In the genomic region with DNA sequence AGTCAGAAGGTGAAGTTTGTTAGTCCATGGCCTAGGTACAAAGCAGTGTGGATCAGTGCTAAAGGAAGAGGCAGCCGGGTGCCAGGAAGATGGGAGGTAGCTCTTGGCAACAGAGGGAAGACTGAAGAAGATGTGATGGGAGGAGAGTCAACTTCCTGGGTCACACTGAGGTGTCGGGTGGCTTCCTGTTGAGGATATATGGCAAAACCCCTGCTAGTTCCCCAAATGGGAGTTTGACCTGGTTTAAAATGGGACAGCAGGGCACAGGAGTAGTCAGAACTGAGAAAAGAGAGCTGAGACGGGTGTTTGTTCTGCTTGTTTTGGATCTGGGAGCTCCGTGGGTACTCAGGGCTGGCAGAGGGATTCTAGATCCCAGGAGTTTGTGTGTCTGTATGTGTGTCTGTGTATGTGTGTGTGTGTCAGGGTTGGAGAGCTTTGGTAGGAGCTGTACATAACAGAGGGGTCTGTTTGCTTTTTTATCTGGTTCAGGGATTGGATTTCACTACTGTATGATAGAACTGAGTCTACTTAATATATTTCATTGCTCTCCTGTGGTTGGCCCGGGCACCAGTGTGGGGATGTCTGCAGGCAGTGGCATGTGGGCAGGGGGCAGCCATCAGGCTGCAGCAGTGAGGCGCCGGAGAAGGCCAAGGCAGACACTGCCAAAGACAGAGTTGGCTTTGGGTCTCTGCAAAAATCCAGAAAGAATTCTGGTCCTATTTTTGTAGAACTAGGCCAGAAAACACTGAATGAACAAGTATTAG, we compare ENCODE assay signal across 1 cellular context.
TF ChIP-seq lines count a peak whose summit lies in the region.

No MANE protein-coding gene starts in this region.

TF ChIP-seq in GM23338, 12 proteins besides CTCF, POLR2A, EP300 and RAD21:
- TF ChIP-seq CREB1 (CRISPR knock-in tag; IDR thresholded peaks at IDR 0.05; ENCODE audit: low read depth) (no peak), EZH2phosphoT487 (IDR thresholded peaks at IDR 0.05; ENCODE audit: unreplicated experiment) (no peak), POLR2AphosphoS5 (IDR thresholded peaks at IDR 0.05; ENCODE audit: low read depth) (no peak), ZNF114 (CRISPR knock-in tag; IDR thresholded peaks at IDR 0.05) (no peak), NANOG (IDR thresholded peaks at IDR 0.05; ENCODE audit: borderline replicate concordance) (no peak), JUNB (IDR thresholded peaks at IDR 0.05; ENCODE audit: unreplicated experiment) (no peak), STAT1 (IDR thresholded peaks at IDR 0.05; ENCODE audit: unreplicated experiment) (no peak), ZNF331 (CRISPR knock-in tag; IDR thresholded peaks at IDR 0.05; ENCODE audit: low read depth) (no peak)
- TF ChIP-seq, protein P1, sequence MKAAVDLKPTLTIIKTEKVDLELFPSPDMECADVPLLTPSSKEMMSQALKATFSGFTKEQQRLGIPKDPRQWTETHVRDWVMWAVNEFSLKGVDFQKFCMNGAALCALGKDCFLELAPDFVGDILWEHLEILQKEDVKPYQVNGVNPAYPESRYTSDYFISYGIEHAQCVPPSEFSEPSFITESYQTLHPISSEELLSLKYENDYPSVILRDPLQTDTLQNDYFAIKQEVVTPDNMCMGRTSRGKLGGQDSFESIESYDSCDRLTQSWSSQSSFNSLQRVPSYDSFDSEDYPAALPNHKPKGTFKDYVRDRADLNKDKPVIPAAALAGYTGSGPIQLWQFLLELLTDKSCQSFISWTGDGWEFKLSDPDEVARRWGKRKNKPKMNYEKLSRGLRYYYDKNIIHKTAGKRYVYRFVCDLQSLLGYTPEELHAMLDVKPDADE (IDR thresholded peaks at IDR 0.05): no peak
- TF ChIP-seq, protein P2, sequence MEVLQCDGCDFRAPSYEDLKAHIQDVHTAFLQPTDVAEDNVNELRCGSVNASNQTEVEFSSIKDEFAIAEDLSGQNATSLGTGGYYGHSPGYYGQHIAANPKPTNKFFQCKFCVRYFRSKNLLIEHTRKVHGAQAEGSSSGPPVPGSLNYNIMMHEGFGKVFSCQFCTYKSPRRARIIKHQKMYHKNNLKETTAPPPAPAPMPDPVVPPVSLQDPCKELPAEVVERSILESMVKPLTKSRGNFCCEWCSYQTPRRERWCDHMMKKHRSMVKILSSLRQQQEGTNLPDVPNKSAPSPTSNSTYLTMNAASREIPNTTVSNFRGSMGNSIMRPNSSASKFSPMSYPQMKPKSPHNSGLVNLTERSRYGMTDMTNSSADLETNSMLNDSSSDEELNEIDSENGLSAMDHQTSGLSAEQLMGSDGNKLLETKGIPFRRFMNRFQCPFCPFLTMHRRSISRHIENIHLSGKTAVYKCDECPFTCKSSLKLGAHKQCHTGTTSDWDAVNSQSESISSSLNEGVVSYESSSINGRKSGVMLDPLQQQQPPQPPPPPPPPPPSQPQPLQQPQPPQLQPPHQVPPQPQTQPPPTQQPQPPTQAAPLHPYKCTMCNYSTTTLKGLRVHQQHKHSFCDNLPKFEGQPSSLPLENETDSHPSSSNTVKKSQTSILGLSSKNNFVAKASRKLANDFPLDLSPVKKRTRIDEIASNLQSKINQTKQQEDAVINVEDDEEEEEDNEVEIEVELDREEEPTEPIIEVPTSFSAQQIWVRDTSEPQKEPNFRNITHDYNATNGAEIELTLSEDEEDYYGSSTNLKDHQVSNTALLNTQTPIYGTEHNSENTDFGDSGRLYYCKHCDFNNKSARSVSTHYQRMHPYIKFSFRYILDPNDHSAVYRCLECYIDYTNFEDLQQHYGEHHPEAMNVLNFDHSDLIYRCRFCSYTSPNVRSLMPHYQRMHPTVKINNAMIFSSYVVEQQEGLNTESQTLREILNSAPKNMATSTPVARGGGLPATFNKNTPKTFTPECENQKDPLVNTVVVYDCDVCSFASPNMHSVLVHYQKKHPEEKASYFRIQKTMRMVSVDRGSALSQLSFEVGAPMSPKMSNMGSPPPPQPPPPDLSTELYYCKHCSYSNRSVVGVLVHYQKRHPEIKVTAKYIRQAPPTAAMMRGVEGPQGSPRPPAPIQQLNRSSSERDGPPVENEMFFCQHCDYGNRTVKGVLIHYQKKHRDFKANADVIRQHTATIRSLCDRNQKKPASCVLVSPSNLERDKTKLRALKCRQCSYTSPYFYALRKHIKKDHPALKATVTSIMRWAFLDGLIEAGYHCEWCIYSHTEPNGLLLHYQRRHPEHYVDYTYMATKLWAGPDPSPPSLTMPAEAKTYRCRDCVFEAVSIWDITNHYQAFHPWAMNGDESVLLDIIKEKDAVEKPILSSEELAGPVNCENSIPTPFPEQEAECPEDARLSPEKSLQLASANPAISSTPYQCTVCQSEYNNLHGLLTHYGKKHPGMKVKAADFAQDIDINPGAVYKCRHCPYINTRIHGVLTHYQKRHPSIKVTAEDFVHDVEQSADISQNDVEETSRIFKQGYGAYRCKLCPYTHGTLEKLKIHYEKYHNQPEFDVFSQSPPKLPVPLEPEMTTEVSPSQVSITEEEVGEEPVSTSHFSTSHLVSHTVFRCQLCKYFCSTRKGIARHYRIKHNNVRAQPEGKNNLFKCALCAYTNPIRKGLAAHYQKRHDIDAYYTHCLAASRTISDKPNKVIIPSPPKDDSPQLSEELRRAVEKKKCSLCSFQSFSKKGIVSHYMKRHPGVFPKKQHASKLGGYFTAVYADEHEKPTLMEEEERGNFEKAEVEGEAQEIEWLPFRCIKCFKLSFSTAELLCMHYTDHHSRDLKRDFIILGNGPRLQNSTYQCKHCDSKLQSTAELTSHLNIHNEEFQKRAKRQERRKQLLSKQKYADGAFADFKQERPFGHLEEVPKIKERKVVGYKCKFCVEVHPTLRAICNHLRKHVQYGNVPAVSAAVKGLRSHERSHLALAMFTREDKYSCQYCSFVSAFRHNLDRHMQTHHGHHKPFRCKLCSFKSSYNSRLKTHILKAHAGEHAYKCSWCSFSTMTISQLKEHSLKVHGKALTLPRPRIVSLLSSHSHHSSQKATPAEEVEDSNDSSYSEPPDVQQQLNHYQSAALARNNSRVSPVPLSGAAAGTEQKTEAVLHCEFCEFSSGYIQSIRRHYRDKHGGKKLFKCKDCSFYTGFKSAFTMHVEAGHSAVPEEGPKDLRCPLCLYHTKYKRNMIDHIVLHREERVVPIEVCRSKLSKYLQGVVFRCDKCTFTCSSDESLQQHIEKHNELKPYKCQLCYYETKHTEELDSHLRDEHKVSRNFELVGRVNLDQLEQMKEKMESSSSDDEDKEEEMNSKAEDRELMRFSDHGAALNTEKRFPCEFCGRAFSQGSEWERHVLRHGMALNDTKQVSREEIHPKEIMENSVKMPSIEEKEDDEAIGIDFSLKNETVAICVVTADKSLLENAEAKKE (CRISPR knock-in tag; IDR thresholded peaks at IDR 0.05): no peak
